In genomic region chr3:38094999-38095398, GRCh38 we compare ENCODE assay signal across 21 cellular contexts. TPM values are rescaled to one million over a fixed set of nuclear protein-coding genes. Genes with fewer than 3 reads are reported as not detected.
"Had no signal": no experiment of that assay in that cellular context is flagged by ENCODE, and none has a peak within 500 bp of the region (broad histone marks: within the 10 kb centered on the region; RNA-seq: fewer than 3 reads in every experiment).

No MANE protein-coding gene starts in this region.

- ATAC-seq: SK-N-SH treated with all-trans-retinoic acid at 6 μM for 48 hours had no signal

- FAIRE-seq: RCC 7860 had no signal

- H3K4me3 ChIP-seq: MG63, SJCRH30 had no signal

- H3K36me3 ChIP-seq: MG63, SJCRH30 had no signal

- H3K27ac ChIP-seq: RWPE1, SJCRH30 had no signal

- H3K27me3 ChIP-seq: MG63, SJCRH30 had no signal

- DNase-seq: Karpas-422, KG1, MG63, NCI-H1092, NCI-H1105 treated with DMSO at 0.1 percent for 48 hours, NCI-H1417 treated with DMSO at 0.1 percent for 48 hours, NCI-H187, NCI-H2029, NCI-H2081 treated with DMSO at 0.1 percent for 48 hours, NCI-H2171, NCI-H226, NCI-H446, NCI-H510A, NCI-H524 treated with DMSO at 0.1 percent for 48 hours, NCI-H69, NCI-H774, SHP77 treated with DMSO at 0.1 percent for 48 hours, SJCRH30 had no signal

- H3K4me1 ChIP-seq: SJCRH30 had no signal

- H3K9me3 ChIP-seq: MG63, SJCRH30 had no signal

RNA-seq across cellular contexts. Expression of gene DLEC1, which starts 56.0 kb away (rescaled TPM):
- total RNA-seq: SJCRH30 had no signal
